ENCODE assay signal across 9 cellular contexts in genomic region chr15:63832620-63833245, GRCh38. TPM values are rescaled to one million over a fixed set of nuclear protein-coding genes. Genes with fewer than 3 reads are reported as not detected.
DNase-seq lines count a peak whose midpoint lies in the region; ATAC-seq, FAIRE-seq and TF ChIP-seq lines count a peak whose summit lies in the region.
"Had no signal": no experiment of that assay in that cellular context is flagged by ENCODE, and none has a peak within 500 bp of the region (broad histone marks: within the 10 kb centered on the region; RNA-seq: fewer than 3 reads in every experiment).

No MANE protein-coding gene starts in this region.

- H3K36me3 ChIP-seq in ascending aorta (no peaks in the 10 kb centered on the region), kidney (ENCODE audit: control insufficient read depth in 1 of 2, insufficient read depth in 2 of 2, low read length in 2 of 2) (no peaks in the 10 kb centered on the region), testis (ENCODE audit: low read depth, missing control alignments) (no peaks in the 10 kb centered on the region)

- intact Hi-C loops in ascending aorta (cut with DNase I) (loop anchor here (5.0 to 10.0 kb wide), 2 partner anchors 112 to 215 kb away; partner anchors contain the start of gene DAPK2), kidney (cut with DNase I) (no loop called here), testis (cut with DNase I; ENCODE audit: low total_unique reads) (no loop called here)

- H3K27ac ChIP-seq in ascending aorta (peak overlapping the region; percentile 83), kidney (ENCODE audit: low read depth in 2 of 2, low read length in 2 of 2) (peak overlapping the region; percentile 94 to 96), testis (peak overlapping the region; percentile 90 to 94)

- H3K27me3 ChIP-seq in ascending aorta (no peaks in the 10 kb centered on the region), testis (no peaks in the 10 kb centered on the region)

- H3K4me1 ChIP-seq in ascending aorta, result peaks cover 0 to 19% of the 10 kb centered on the region in 2 donors
- H3K4me1 ChIP-seq in kidney (ENCODE audit: control insufficient read depth in 1 of 2, insufficient read depth in 1 of 2, low read depth in 1 of 2, low read length in 2 of 2), result peaks cover 4 to 8% of the 10 kb centered on the region in 2 donors
- H3K4me1 ChIP-seq in testis, result peaks cover 19% of the 10 kb centered on the region

- FAIRE-seq in kidney (lab: Jason Lieb, UNC), result no peak
- FAIRE-seq: G401.6 had no signal

- H3K9me3 ChIP-seq in ascending aorta (no peaks in the 10 kb centered on the region), kidney (ENCODE audit: control insufficient read depth in 1 of 2, low read length in 2 of 2) (no peaks in the 10 kb centered on the region), testis (no peaks in the 10 kb centered on the region)

- peak; percentile 57 for DNase-seq in NCI-H82 (lab: John Stamatoyannopoulos, UW)
- DNase-seq in NCI-H82 treated with DMSO at 0.1 percent for 48 hours (lab: John Stamatoyannopoulos, UW; ENCODE audit: unreplicated experiment), result no peak
- peak; percentile 20 for DNase-seq in HuH-7 (ENCODE audit: low spot score)
- no peak for DNase-seq in ascending aorta (ENCODE audit: low spot score in 2 of 2)
- DNase-seq in kidney, result no peak
- DNase-seq in testis, result peak; percentile 26
- DNase-seq in GF-D8 (lab: John Stamatoyannopoulos, UW), result no peak

- no peak for TF ChIP-seq POLR2A in testis (IDR thresholded peaks at IDR 0.05)

- no peak for ATAC-seq in GM18511 (IDR thresholded peaks at IDR 0.05; ENCODE audit: unreplicated experiment)

- H3K4me3 ChIP-seq in ascending aorta (peak overlapping the region; percentile 81 to 87), kidney (ENCODE audit: low read length in 2 of 2) (peak overlapping the region; percentile 48 to 88), testis (peak overlapping the region; percentile 88 to 93)

- 0 to 1% methylated on average over 9 of the region's 9 CpGs for WGBS in testis, 2 donors

- peak overlapping the region; percentile 59 to 97 for H3K9ac ChIP-seq in kidney (ENCODE audit: low read length in 2 of 2)

- TF ChIP-seq CTCF in ascending aorta (IDR thresholded peaks at IDR 0.05), result no peak
- TF ChIP-seq CTCF in kidney (IDR thresholded peaks at IDR 0.05; ENCODE audit: borderline replicate concordance, extremely low read depth, insufficient read depth), result no peak
- TF ChIP-seq CTCF in testis (IDR thresholded peaks at IDR 0.05), result no peak

RNA-seq across cellular contexts. Expression of gene HERC1, which starts 1.0 kb away (rescaled TPM):
- total RNA-seq in ascending aorta (25.9 TPM), kidney (77.3 TPM), testis (100 to 1,000 TPM; 165 to 196 TPM)
- polyA plus RNA-seq in kidney (ENCODE audit: insufficient read depth, low read depth, low replicate concordance) (19.1 TPM), testis (ENCODE audit: insufficient read depth, low read depth, low replicate concordance) (73.2 TPM)

Comparison
In these comparisons a context has a peak if more than half of its experiments do, and no peak if none do; other contexts are left out.
1. DNase-seq: peak in NCI-H82 (single experiment), HuH-7 (single experiment) and testis (single experiment); none in NCI-H82 treated with DMSO at 0.1 percent for 48 hours (single experiment), ascending aorta (0 of 2), kidney (single experiment) and GF-D8 (single experiment).
2. Peak in every context shown above with its lines, with median percentiles within 50 percentile points of each other: H3K27ac ChIP-seq and H3K4me3 ChIP-seq.